Comparison of ENCODE assay signal across 8 cellular contexts in the genomic region with DNA sequence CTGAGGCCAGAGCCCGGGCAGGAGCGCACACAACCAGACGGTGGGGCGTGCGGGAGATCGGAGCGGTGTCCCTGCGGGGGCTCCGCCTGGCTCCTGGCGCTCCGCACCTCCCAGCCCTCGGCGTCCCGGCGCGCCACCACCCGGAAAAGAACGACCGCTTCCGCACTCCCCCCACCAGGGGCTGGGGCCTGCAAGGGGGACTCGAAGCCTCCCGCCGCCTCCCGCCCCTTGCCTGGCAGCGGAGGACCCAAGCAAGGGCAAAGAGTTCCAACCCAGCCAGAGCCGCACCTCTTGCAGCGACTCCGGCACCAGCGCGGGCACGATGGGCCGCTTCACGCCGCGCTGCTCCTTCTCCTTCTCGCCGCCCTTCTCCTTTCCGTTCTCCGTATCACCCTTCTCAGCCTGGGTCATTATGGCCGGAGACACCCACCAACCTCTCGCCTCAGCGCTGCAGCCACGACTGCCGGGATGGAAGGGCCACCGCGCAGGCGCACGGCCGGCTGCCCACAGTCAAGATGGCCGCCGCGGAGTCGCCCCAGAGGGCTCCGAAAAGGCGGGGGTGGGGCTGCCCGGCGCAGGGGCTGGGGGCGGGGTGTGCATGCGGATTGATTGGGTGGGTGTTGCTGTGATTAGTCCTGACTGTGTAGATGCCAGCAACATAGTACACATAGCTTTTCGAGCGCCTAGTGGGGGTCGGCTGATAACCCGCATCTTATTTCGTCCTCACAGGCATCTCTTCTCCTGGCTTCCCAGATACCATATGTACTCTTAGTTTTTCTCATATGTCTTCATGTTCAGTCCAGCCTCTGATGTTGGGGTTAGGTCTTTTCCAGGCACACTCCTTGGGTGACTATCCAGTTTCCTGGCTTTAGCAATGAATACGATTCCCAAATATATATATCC. TPM values are rescaled to one million over a fixed set of nuclear protein-coding genes. Genes with fewer than 3 reads are reported as not detected.
A peak's percentile ranks its signal among the peaks of the same experiment; 100 is the strongest.
DNase-seq lines count a peak whose midpoint lies in the region; ATAC-seq and TF ChIP-seq lines count a peak whose summit lies in the region.

A gene with protein sequence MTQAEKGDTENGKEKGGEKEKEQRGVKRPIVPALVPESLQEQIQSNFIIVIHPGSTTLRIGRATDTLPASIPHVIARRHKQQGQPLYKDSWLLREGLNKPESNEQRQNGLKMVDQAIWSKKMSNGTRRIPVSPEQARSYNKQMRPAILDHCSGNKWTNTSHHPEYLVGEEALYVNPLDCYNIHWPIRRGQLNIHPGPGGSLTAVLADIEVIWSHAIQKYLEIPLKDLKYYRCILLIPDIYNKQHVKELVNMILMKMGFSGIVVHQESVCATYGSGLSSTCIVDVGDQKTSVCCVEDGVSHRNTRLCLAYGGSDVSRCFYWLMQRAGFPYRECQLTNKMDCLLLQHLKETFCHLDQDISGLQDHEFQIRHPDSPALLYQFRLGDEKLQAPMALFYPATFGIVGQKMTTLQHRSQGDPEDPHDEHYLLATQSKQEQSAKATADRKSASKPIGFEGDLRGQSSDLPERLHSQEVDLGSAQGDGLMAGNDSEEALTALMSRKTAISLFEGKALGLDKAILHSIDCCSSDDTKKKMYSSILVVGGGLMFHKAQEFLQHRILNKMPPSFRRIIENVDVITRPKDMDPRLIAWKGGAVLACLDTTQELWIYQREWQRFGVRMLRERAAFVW (minus strand): TSS at position 462 of the 903 bp plus-strand sequence. CDS start 51 bp downstream, at position 411.

- peak within 1 kb of the TSS; percentile 94 for H3K27ac Mint-ChIP-seq in dendritic cell treated with granulocyte-macrophage colony-stimulating factor and Interleukin-4, amounts not matched to agents 40 ng/mL and 50 ng/mL, for 4 days

- H3K9me3 Mint-ChIP-seq in dendritic cell treated with granulocyte-macrophage colony-stimulating factor and Interleukin-4, amounts not matched to agents 40 ng/mL and 50 ng/mL, for 4 days = no peaks in the 10 kb centered on the region

- ATAC-seq in GM19025 (IDR thresholded peaks at IDR 0.05; ENCODE audit: low read depth, unreplicated experiment) (peak; percentile 76), HG03280 (IDR thresholded peaks at IDR 0.05; ENCODE audit: unreplicated experiment) (peak; percentile 81), left lung (peak; percentile 99)

- no peaks in the 10 kb centered on the region for H3K27me3 Mint-ChIP-seq in dendritic cell treated with granulocyte-macrophage colony-stimulating factor and Interleukin-4, amounts not matched to agents 40 ng/mL and 50 ng/mL, for 4 days

- intact Hi-C loops in dendritic cell treated with granulocyte-macrophage colony-stimulating factor and Interleukin-4, amounts not matched to agents 40 ng/mL and 50 ng/mL, for 4 days (cut with micrococcal nuclease) = loop anchor here (1.0 kb wide), 1 partner anchor 9 kb away; a partner anchor contains a TSS
- intact Hi-C loops in left lung (cut with DNase I) = no loop called here

- peaks cover 4 to 59% of the 10 kb centered on the region in 2 donors for H3K36me3 ChIP-seq in left lung

- H3K4me3 Mint-ChIP-seq in dendritic cell treated with granulocyte-macrophage colony-stimulating factor and Interleukin-4, amounts not matched to agents 40 ng/mL and 50 ng/mL, for 4 days = peak within 1 kb of the TSS; percentile 94

- DNase-seq in AG20443 (ENCODE audit: low spot score) (peak; percentile 97), NCI-H526 treated with DMSO at 0.1 percent for 48 hours (lab: John Stamatoyannopoulos, UW) (peak; percentile 78), left lung (peak; percentile 88 to 96)
- peak; percentile 82 for DNase-seq in activated CD4-positive, alpha-beta T cell treated with anti-CD3 and anti-CD28 coated beads, Interleukin-2, amount 50 U/mL, for 1 hour
- peak; percentile 82 for DNase-seq in stimulated activated CD4-positive, alpha-beta T cell treated with anti-CD3 and anti-CD28 coated beads, Interleukin-2, amount 100 ng/mL, for 4 hours (ENCODE audit: low read depth)

- peak within 1 kb of the TSS; percentile 87 to 92 for H3K27ac ChIP-seq in left lung

- peak within 1 kb of the TSS; percentile 94 for H3K4me3 ChIP-seq in left lung

- H3K27me3 ChIP-seq in left lung = no peaks in the 10 kb centered on the region

- H3K4me1 Mint-ChIP-seq in dendritic cell treated with granulocyte-macrophage colony-stimulating factor and Interleukin-4, amounts not matched to agents 40 ng/mL and 50 ng/mL, for 4 days (ENCODE audit: low read depth) = peaks cover 22% of the 10 kb centered on the region

- peaks cover 13 to 14% of the 10 kb centered on the region in 2 donors for H3K4me1 ChIP-seq in left lung

- TF ChIP-seq CTCF in left lung (IDR thresholded peaks at IDR 0.05) = no peak

- peaks cover 72% of the 10 kb centered on the region for H3K36me3 Mint-ChIP-seq in dendritic cell treated with granulocyte-macrophage colony-stimulating factor and Interleukin-4, amounts not matched to agents 40 ng/mL and 50 ng/mL, for 4 days (ENCODE audit: low read depth)

- no peaks in the 10 kb centered on the region for H3K9me3 ChIP-seq in left lung

RNA-seq across cellular contexts. Expression of the gene that starts here (rescaled TPM):
- 10 to 100 TPM; 26.1 to 31.7 TPM for total RNA-seq in left lung

Comparison
In these comparisons a context has a peak if more than half of its experiments do, and no peak if none do; other contexts are left out.
1. Peak in every context shown above with its lines: DNase-seq, ATAC-seq, H3K4me3 ChIP-seq and H3K27ac ChIP-seq.